ENCODE assay signal across 1 cellular context in genomic region chr7:128937271-128937646, GRCh38.
TF ChIP-seq lines count a peak whose summit lies in the region.

No MANE protein-coding gene starts in this region.

TF ChIP-seq in HepG2, 621 proteins besides CTCF, POLR2A, EP300 and RAD21:
- TF ChIP-seq FLYWCH1 (CRISPR knock-in tag; IDR thresholded peaks at IDR 0.05) (no peak), TEAD3 (CRISPR knock-in tag; optimal IDR thresholded peaks at IDR 0.05; ENCODE audit: borderline replicate concordance) (no peak), ZNF263 (CRISPR knock-in tag; IDR thresholded peaks at IDR 0.05) (no peak), NR3C1 (CRISPR knock-in tag; IDR thresholded peaks at IDR 0.05) (no peak), ZNF577 (CRISPR knock-in tag; IDR thresholded peaks at IDR 0.05; ENCODE audit: borderline replicate concordance, low read depth) (no peak), WIZ (CRISPR knock-in tag; IDR thresholded peaks at IDR 0.05) (no peak), HIC2 (CRISPR knock-in tag; IDR thresholded peaks at IDR 0.05; ENCODE audit: low read depth) (no peak), ZSCAN21 (CRISPR knock-in tag; IDR thresholded peaks at IDR 0.05; ENCODE audit: borderline replicate concordance) (0 out of 2 replicates have a peak, but pooled peaks have one; percentile 13), MEIS2 (CRISPR knock-in tag; IDR thresholded peaks at IDR 0.05) (no peak), GTF3A (CRISPR knock-in tag; conservative IDR thresholded peaks at IDR 0.05) (no peak), HNRNPLL (IDR thresholded peaks at IDR 0.05; ENCODE audit: low read depth, low read length, poor library complexity, severe bottlenecking) (peak; percentile 7), KLF16 (CRISPR knock-in tag; IDR thresholded peaks at IDR 0.05) (no peak), ZNF318 (CRISPR knock-in tag; IDR thresholded peaks at IDR 0.05) (no peak), SIN3A (IDR thresholded peaks at IDR 0.05; ENCODE audit: borderline replicate concordance, low read depth, low read length) (no peak), ZNF564 (CRISPR knock-in tag; IDR thresholded peaks at IDR 0.05) (no peak), E2F5 (CRISPR knock-in tag; conservative IDR thresholded peaks at IDR 0.05) (no peak), FOXK1 (CRISPR knock-in tag; IDR thresholded peaks at IDR 0.05; ENCODE audit: borderline replicate concordance, low read depth) (no peak), KDM5B (CRISPR knock-in tag; IDR thresholded peaks at IDR 0.05; ENCODE audit: borderline replicate concordance) (0 out of 2 replicates have a peak, but pooled peaks have one; percentile 7), NFKBIZ (CRISPR knock-in tag; IDR thresholded peaks at IDR 0.05) (no peak), ZBTB4 (CRISPR knock-in tag; IDR thresholded peaks at IDR 0.05; ENCODE audit: borderline replicate concordance) (no peak), XBP1 (CRISPR knock-in tag; IDR thresholded peaks at IDR 0.05) (no peak), RBFOX2 (IDR thresholded peaks at IDR 0.05; ENCODE audit: low read depth, low read length) (no peak), ARID3A (IDR thresholded peaks at IDR 0.05; ENCODE audit: low read depth, low read length) (no peak), ZNF615 (CRISPR knock-in tag; IDR thresholded peaks at IDR 0.05; ENCODE audit: borderline replicate concordance) (no peak)
TF ChIP-seq in HepG2: peak in this region for 3.
